In the genomic region with DNA sequence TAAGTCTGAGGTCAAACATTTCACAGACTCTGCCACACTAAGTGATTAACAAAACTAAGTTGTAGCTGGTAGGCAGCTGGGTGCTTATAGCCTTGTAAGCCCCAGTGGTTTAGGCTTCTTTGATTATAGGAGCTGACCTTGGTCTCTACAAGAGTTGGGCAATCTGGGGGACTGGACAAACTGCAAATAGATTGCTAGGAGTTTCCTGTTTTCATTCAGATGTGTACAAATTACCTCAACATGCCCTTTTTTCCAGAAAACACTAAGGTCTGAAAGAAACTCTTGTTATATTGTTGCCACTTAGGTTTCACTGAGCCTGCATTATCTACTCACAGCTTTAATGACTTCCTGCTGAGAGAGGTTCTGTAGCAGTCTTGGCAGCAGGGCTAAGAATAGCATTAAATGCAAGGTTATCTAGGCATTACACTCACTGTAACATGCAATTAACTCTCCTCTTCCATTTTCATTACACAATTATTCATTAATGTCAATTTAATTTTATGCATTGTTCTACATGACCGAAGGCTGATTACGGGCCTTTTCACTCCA, we compare ENCODE assay signal across 1 cellular context.
TF ChIP-seq lines count a peak whose summit lies in the region.

No MANE protein-coding gene starts in this region.

TF ChIP-seq in HepG2, 621 proteins besides CTCF, POLR2A, EP300 and RAD21 (continued from another document and continues in another):
- TF ChIP-seq, protein P1, sequence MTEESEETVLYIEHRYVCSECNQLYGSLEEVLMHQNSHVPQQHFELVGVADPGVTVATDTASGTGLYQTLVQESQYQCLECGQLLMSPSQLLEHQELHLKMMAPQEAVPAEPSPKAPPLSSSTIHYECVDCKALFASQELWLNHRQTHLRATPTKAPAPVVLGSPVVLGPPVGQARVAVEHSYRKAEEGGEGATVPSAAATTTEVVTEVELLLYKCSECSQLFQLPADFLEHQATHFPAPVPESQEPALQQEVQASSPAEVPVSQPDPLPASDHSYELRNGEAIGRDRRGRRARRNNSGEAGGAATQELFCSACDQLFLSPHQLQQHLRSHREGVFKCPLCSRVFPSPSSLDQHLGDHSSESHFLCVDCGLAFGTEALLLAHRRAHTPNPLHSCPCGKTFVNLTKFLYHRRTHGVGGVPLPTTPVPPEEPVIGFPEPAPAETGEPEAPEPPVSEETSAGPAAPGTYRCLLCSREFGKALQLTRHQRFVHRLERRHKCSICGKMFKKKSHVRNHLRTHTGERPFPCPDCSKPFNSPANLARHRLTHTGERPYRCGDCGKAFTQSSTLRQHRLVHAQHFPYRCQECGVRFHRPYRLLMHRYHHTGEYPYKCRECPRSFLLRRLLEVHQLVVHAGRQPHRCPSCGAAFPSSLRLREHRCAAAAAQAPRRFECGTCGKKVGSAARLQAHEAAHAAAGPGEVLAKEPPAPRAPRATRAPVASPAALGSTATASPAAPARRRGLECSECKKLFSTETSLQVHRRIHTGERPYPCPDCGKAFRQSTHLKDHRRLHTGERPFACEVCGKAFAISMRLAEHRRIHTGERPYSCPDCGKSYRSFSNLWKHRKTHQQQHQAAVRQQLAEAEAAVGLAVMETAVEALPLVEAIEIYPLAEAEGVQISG (CRISPR knock-in tag; IDR thresholded peaks at IDR 0.05) = no peak; the same call in 1 of the 2 replicates
- TF ChIP-seq ZSCAN22 (CRISPR knock-in tag; IDR thresholded peaks at IDR 0.05) (no peak), ZNF138 (CRISPR knock-in tag; IDR thresholded peaks at IDR 0.05; ENCODE audit: low read depth) (no peak), JARID2 (CRISPR knock-in tag; IDR thresholded peaks at IDR 0.05; ENCODE audit: insufficient replicate concordance) (no peak), TBP (CRISPR knock-in tag; IDR thresholded peaks at IDR 0.05) (no peak), SOX6 (IDR thresholded peaks at IDR 0.05) (no peak), SOX6 (CRISPR knock-in tag; IDR thresholded peaks at IDR 0.05) (peak; percentile 91), ZNF546 (CRISPR knock-in tag; conservative IDR thresholded peaks at IDR 0.05) (no peak; the same call in 1 of the 2 replicates), POLR2AphosphoS2 (IDR thresholded peaks at IDR 0.05; ENCODE audit: low read depth, low read length) (no peak), ZNF383 (CRISPR knock-in tag; IDR thresholded peaks at IDR 0.05; ENCODE audit: borderline replicate concordance) (no peak), ZFP82 (CRISPR knock-in tag; IDR thresholded peaks at IDR 0.05; ENCODE audit: borderline replicate concordance) (no peak), SMC3 (IDR thresholded peaks at IDR 0.05; ENCODE audit: low read length) (no peak), BRD4 (CRISPR knock-in tag; IDR thresholded peaks at IDR 0.05) (peak; percentile 31; the same call in 1 of the 2 replicates), TAF1 (CRISPR knock-in tag; IDR thresholded peaks at IDR 0.05) (no peak), ZNF83 (CRISPR knock-in tag; IDR thresholded peaks at IDR 0.05; ENCODE audit: borderline replicate concordance) (no peak), ZNF598 (CRISPR knock-in tag; IDR thresholded peaks at IDR 0.05; ENCODE audit: borderline replicate concordance) (no peak), HNF4G (IDR thresholded peaks at IDR 0.05; ENCODE audit: borderline replicate concordance, low read depth, low read length) (0 out of 2 replicates have a peak, but pooled peaks have one; percentile 35), HNF4G (CRISPR knock-in tag; IDR thresholded peaks at IDR 0.05; ENCODE audit: borderline replicate concordance, low read depth) (no peak)
- TF ChIP-seq, protein P2, sequence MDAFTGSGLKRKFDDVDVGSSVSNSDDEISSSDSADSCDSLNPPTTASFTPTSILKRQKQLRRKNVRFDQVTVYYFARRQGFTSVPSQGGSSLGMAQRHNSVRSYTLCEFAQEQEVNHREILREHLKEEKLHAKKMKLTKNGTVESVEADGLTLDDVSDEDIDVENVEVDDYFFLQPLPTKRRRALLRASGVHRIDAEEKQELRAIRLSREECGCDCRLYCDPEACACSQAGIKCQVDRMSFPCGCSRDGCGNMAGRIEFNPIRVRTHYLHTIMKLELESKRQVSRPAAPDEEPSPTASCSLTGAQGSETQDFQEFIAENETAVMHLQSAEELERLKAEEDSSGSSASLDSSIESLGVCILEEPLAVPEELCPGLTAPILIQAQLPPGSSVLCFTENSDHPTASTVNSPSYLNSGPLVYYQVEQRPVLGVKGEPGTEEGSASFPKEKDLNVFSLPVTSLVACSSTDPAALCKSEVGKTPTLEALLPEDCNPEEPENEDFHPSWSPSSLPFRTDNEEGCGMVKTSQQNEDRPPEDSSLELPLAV (CRISPR knock-in tag; conservative IDR thresholded peaks at IDR 0.05; ENCODE audit: low read depth) = no peak
- TF ChIP-seq, protein P3, sequence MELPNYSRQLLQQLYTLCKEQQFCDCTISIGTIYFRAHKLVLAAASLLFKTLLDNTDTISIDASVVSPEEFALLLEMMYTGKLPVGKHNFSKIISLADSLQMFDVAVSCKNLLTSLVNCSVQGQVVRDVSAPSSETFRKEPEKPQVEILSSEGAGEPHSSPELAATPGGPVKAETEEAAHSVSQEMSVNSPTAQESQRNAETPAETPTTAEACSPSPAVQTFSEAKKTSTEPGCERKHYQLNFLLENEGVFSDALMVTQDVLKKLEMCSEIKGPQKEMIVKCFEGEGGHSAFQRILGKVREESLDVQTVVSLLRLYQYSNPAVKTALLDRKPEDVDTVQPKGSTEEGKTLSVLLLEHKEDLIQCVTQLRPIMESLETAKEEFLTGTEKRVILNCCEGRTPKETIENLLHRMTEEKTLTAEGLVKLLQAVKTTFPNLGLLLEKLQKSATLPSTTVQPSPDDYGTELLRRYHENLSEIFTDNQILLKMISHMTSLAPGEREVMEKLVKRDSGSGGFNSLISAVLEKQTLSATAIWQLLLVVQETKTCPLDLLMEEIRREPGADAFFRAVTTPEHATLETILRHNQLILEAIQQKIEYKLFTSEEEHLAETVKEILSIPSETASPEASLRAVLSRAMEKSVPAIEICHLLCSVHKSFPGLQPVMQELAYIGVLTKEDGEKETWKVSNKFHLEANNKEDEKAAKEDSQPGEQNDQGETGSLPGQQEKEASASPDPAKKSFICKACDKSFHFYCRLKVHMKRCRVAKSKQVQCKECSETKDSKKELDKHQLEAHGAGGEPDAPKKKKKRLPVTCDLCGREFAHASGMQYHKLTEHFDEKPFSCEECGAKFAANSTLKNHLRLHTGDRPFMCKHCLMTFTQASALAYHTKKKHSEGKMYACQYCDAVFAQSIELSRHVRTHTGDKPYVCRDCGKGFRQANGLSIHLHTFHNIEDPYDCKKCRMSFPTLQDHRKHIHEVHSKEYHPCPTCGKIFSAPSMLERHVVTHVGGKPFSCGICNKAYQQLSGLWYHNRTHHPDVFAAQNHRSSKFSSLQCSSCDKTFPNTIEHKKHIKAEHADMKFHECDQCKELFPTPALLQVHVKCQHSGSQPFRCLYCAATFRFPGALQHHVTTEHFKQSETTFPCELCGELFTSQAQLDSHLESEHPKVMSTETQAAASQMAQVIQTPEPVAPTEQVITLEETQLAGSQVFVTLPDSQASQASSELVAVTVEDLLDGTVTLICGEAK (IDR thresholded peaks at IDR 0.05) = no peak
- TF ChIP-seq, protein P3 (CRISPR knock-in tag; IDR thresholded peaks at IDR 0.05) = no peak; the same call in 1 of the 2 replicates
- TF ChIP-seq, protein P4, sequence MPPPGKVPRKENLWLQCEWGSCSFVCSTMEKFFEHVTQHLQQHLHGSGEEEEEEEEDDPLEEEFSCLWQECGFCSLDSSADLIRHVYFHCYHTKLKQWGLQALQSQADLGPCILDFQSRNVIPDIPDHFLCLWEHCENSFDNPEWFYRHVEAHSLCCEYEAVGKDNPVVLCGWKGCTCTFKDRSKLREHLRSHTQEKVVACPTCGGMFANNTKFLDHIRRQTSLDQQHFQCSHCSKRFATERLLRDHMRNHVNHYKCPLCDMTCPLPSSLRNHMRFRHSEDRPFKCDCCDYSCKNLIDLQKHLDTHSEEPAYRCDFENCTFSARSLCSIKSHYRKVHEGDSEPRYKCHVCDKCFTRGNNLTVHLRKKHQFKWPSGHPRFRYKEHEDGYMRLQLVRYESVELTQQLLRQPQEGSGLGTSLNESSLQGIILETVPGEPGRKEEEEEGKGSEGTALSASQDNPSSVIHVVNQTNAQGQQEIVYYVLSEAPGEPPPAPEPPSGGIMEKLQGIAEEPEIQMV (CRISPR knock-in tag; IDR thresholded peaks at IDR 0.05; ENCODE audit: low read depth) = no peak
- TF ChIP-seq, protein P5, sequence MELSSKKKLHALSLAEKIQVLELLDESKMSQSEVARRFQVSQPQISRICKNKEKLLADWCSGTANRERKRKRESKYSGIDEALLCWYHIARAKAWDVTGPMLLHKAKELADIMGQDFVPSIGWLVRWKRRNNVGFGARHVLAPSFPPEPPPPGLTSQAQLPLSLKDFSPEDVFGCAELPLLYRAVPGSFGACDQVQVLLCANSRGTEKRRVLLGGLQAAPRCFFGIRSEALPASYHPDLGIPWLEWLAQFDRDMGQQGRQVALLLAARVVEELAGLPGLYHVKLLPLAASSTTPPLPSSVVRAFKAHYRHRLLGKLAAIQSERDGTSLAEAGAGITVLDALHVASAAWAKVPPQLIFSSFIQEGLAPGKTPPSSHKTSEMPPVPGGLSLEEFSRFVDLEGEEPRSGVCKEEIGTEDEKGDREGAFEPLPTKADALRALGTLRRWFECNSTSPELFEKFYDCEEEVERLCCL (CRISPR knock-in tag; IDR thresholded peaks at IDR 0.05; ENCODE audit: borderline replicate concordance) = no peak
- TF ChIP-seq, protein P6, sequence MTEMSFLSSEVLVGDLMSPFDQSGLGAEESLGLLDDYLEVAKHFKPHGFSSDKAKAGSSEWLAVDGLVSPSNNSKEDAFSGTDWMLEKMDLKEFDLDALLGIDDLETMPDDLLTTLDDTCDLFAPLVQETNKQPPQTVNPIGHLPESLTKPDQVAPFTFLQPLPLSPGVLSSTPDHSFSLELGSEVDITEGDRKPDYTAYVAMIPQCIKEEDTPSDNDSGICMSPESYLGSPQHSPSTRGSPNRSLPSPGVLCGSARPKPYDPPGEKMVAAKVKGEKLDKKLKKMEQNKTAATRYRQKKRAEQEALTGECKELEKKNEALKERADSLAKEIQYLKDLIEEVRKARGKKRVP (CRISPR knock-in tag; IDR thresholded peaks at IDR 0.05) = peak in 1 of 2 experiments; percentile 78; a peak in 2 of 4 replicates
- TF ChIP-seq, protein P7, sequence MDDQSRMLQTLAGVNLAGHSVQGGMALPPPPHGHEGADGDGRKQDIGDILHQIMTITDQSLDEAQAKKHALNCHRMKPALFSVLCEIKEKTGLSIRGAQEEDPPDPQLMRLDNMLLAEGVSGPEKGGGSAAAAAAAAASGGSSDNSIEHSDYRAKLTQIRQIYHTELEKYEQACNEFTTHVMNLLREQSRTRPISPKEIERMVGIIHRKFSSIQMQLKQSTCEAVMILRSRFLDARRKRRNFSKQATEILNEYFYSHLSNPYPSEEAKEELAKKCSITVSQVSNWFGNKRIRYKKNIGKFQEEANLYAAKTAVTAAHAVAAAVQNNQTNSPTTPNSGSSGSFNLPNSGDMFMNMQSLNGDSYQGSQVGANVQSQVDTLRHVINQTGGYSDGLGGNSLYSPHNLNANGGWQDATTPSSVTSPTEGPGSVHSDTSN (CRISPR knock-in tag; IDR thresholded peaks at IDR 0.05; ENCODE audit: borderline replicate concordance) = no peak
- TF ChIP-seq, protein P8, sequence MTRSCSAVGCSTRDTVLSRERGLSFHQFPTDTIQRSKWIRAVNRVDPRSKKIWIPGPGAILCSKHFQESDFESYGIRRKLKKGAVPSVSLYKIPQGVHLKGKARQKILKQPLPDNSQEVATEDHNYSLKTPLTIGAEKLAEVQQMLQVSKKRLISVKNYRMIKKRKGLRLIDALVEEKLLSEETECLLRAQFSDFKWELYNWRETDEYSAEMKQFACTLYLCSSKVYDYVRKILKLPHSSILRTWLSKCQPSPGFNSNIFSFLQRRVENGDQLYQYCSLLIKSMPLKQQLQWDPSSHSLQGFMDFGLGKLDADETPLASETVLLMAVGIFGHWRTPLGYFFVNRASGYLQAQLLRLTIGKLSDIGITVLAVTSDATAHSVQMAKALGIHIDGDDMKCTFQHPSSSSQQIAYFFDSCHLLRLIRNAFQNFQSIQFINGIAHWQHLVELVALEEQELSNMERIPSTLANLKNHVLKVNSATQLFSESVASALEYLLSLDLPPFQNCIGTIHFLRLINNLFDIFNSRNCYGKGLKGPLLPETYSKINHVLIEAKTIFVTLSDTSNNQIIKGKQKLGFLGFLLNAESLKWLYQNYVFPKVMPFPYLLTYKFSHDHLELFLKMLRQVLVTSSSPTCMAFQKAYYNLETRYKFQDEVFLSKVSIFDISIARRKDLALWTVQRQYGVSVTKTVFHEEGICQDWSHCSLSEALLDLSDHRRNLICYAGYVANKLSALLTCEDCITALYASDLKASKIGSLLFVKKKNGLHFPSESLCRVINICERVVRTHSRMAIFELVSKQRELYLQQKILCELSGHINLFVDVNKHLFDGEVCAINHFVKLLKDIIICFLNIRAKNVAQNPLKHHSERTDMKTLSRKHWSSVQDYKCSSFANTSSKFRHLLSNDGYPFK (CRISPR knock-in tag; IDR thresholded peaks at IDR 0.05; ENCODE audit: borderline replicate concordance) = no peak
